In the genomic region with DNA sequence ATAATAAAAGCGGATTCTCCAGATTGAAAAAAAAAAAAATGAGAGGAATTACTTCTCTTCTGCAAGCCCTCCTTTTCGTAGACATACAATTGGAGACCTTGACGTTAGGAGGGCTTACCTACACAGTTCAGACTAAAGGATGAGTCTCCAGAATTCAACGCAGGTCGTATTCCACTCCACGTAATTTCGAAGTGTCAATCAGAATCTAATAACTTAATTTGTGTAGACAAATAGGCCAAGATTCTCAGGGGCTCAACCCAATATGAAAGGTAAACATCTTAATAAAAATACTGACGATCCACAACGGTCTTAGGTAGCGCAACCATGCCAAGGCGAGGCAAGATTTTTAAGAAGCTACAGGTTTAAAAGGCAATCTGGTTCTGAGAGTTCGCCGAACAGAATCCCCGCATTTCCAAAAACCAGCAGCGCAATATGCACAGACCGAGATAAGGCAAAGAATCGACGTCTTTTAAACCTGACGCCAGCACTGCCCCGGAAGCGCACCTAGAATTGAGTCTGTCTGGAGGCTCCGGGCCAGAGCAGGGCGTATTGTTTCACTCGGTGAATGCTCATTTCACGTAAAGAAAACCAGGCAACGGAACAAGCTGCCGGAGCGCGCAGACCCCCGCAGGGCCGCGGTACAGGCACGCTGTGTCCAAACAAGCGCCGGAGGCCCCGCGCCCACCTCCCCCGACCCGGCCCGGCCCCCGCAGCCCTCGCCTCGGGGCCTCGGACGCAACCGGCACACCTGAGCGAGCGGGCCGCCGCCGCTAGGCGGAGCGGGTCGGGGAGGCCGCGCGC, we compare ENCODE assay signal across 1 cellular context.
A peak's percentile ranks its signal among the peaks of the same experiment; 100 is the strongest.
TF ChIP-seq lines count a peak whose summit lies in the region.

No MANE protein-coding gene starts in this region.

TF ChIP-seq in HepG2, 621 proteins besides CTCF, POLR2A, EP300 and RAD21 (continued from another document and continues in another):
- TF ChIP-seq, protein P1, sequence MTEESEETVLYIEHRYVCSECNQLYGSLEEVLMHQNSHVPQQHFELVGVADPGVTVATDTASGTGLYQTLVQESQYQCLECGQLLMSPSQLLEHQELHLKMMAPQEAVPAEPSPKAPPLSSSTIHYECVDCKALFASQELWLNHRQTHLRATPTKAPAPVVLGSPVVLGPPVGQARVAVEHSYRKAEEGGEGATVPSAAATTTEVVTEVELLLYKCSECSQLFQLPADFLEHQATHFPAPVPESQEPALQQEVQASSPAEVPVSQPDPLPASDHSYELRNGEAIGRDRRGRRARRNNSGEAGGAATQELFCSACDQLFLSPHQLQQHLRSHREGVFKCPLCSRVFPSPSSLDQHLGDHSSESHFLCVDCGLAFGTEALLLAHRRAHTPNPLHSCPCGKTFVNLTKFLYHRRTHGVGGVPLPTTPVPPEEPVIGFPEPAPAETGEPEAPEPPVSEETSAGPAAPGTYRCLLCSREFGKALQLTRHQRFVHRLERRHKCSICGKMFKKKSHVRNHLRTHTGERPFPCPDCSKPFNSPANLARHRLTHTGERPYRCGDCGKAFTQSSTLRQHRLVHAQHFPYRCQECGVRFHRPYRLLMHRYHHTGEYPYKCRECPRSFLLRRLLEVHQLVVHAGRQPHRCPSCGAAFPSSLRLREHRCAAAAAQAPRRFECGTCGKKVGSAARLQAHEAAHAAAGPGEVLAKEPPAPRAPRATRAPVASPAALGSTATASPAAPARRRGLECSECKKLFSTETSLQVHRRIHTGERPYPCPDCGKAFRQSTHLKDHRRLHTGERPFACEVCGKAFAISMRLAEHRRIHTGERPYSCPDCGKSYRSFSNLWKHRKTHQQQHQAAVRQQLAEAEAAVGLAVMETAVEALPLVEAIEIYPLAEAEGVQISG (CRISPR knock-in tag; IDR thresholded peaks at IDR 0.05), result no peak
- TF ChIP-seq ZNF549 (CRISPR knock-in tag; IDR thresholded peaks at IDR 0.05) (0 out of 2 replicates have a peak, but pooled peaks have one; percentile 68), GTF3A (CRISPR knock-in tag; conservative IDR thresholded peaks at IDR 0.05) (no peak), RBAK (CRISPR knock-in tag; IDR thresholded peaks at IDR 0.05) (no peak), SIX4 (CRISPR knock-in tag; IDR thresholded peaks at IDR 0.05) (no peak), MIER3 (CRISPR knock-in tag; IDR thresholded peaks at IDR 0.05; ENCODE audit: borderline replicate concordance) (no peak), ZNF230 (CRISPR knock-in tag; IDR thresholded peaks at IDR 0.05) (no peak), HOXD1 (CRISPR knock-in tag; IDR thresholded peaks at IDR 0.05) (no peak), ARID2 (CRISPR knock-in tag; IDR thresholded peaks at IDR 0.05; ENCODE audit: borderline replicate concordance) (no peak), ZNF724P (CRISPR knock-in tag; IDR thresholded peaks at IDR 0.05; ENCODE audit: borderline replicate concordance) (no peak), ZMYM4 (CRISPR knock-in tag; IDR thresholded peaks at IDR 0.05) (no peak), FOXP1 (IDR thresholded peaks at IDR 0.05) (no peak), FOXP1 (CRISPR knock-in tag; IDR thresholded peaks at IDR 0.05) (no peak), CENPX (CRISPR knock-in tag; IDR thresholded peaks at IDR 0.05) (no peak), ZNF629 (CRISPR knock-in tag; conservative IDR thresholded peaks at IDR 0.05) (0 out of 2 replicates have a peak, but pooled peaks have one; percentile 17), TCF7L2 (IDR thresholded peaks at IDR 0.05; ENCODE audit: low read depth, low read length) (no peak), KDM6A (CRISPR knock-in tag; IDR thresholded peaks at IDR 0.05; ENCODE audit: low read depth) (no peak), ZNF430 (CRISPR knock-in tag; IDR thresholded peaks at IDR 0.05) (no peak), HOXA3 (CRISPR knock-in tag; IDR thresholded peaks at IDR 0.05) (no peak), JUN (CRISPR knock-in tag; IDR thresholded peaks at IDR 0.05) (no peak), ZNF17 (CRISPR knock-in tag; IDR thresholded peaks at IDR 0.05) (no peak), DPF2 (CRISPR knock-in tag; IDR thresholded peaks at IDR 0.05; ENCODE audit: borderline replicate concordance, low read depth) (no peak), ELF1 (CRISPR knock-in tag; IDR thresholded peaks at IDR 0.05) (peak; percentile 43; the same call in 1 of the 2 replicates), ISX (CRISPR knock-in tag; conservative IDR thresholded peaks at IDR 0.05) (peak; percentile 87; the same call in 1 of the 2 replicates), NR2C2 (CRISPR knock-in tag; IDR thresholded peaks at IDR 0.05; ENCODE audit: borderline replicate concordance) (no peak; the same call in 1 of the 2 replicates), ZNF552 (CRISPR knock-in tag; IDR thresholded peaks at IDR 0.05; ENCODE audit: borderline replicate concordance) (no peak; the same call in 1 of the 2 replicates), ZFP82 (CRISPR knock-in tag; IDR thresholded peaks at IDR 0.05; ENCODE audit: borderline replicate concordance) (no peak), ZNF232 (CRISPR knock-in tag; IDR thresholded peaks at IDR 0.05; ENCODE audit: borderline replicate concordance) (peak; percentile 79; the same call in 1 of the 2 replicates), ZNF333 (CRISPR knock-in tag; IDR thresholded peaks at IDR 0.05; ENCODE audit: borderline replicate concordance) (no peak), ZNF24 (IDR thresholded peaks at IDR 0.05) (no peak), PCBP2 (optimal IDR thresholded peaks at IDR 0.05; ENCODE audit: low read depth, low read length, poor library complexity, severe bottlenecking) (no peak), ZFP36L2 (CRISPR knock-in tag; IDR thresholded peaks at IDR 0.05) (no peak)
- TF ChIP-seq, protein P2, sequence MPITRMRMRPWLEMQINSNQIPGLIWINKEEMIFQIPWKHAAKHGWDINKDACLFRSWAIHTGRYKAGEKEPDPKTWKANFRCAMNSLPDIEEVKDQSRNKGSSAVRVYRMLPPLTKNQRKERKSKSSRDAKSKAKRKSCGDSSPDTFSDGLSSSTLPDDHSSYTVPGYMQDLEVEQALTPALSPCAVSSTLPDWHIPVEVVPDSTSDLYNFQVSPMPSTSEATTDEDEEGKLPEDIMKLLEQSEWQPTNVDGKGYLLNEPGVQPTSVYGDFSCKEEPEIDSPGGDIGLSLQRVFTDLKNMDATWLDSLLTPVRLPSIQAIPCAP (CRISPR knock-in tag; IDR thresholded peaks at IDR 0.05; ENCODE audit: low read depth), result no peak
- TF ChIP-seq, protein P3, sequence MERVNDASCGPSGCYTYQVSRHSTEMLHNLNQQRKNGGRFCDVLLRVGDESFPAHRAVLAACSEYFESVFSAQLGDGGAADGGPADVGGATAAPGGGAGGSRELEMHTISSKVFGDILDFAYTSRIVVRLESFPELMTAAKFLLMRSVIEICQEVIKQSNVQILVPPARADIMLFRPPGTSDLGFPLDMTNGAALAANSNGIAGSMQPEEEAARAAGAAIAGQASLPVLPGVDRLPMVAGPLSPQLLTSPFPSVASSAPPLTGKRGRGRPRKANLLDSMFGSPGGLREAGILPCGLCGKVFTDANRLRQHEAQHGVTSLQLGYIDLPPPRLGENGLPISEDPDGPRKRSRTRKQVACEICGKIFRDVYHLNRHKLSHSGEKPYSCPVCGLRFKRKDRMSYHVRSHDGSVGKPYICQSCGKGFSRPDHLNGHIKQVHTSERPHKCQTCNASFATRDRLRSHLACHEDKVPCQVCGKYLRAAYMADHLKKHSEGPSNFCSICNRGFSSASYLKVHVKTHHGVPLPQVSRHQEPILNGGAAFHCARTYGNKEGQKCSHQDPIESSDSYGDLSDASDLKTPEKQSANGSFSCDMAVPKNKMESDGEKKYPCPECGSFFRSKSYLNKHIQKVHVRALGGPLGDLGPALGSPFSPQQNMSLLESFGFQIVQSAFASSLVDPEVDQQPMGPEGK (CRISPR knock-in tag; IDR thresholded peaks at IDR 0.05), result no peak
- TF ChIP-seq, protein P4, sequence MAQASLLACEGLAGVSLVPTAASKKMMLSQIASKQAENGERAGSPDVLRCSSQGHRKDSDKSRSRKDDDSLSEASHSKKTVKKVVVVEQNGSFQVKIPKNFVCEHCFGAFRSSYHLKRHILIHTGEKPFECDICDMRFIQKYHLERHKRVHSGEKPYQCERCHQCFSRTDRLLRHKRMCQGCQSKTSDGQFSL (CRISPR knock-in tag; IDR thresholded peaks at IDR 0.05), result peak; percentile 22; the same call in 1 of the 2 replicates
- TF ChIP-seq, protein P5, sequence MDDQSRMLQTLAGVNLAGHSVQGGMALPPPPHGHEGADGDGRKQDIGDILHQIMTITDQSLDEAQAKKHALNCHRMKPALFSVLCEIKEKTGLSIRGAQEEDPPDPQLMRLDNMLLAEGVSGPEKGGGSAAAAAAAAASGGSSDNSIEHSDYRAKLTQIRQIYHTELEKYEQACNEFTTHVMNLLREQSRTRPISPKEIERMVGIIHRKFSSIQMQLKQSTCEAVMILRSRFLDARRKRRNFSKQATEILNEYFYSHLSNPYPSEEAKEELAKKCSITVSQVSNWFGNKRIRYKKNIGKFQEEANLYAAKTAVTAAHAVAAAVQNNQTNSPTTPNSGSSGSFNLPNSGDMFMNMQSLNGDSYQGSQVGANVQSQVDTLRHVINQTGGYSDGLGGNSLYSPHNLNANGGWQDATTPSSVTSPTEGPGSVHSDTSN (CRISPR knock-in tag; IDR thresholded peaks at IDR 0.05; ENCODE audit: borderline replicate concordance), result peak; percentile 83; the same call in 1 of the 2 replicates
- TF ChIP-seq, protein P6, sequence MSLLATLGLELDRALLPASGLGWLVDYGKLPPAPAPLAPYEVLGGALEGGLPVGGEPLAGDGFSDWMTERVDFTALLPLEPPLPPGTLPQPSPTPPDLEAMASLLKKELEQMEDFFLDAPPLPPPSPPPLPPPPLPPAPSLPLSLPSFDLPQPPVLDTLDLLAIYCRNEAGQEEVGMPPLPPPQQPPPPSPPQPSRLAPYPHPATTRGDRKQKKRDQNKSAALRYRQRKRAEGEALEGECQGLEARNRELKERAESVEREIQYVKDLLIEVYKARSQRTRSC (CRISPR knock-in tag; IDR thresholded peaks at IDR 0.05; ENCODE audit: low read depth), result no peak
- TF ChIP-seq, protein P7, sequence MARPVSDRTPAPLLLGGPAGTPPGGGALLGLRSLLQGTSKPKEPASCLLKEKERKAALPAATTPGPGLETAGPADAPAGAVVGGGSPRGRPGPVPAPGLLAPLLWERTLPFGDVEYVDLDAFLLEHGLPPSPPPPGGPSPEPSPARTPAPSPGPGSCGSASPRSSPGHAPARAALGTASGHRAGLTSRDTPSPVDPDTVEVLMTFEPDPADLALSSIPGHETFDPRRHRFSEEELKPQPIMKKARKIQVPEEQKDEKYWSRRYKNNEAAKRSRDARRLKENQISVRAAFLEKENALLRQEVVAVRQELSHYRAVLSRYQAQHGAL (CRISPR knock-in tag; IDR thresholded peaks at IDR 0.05; ENCODE audit: not compliant biosample characterization), result peak; percentile 72
- TF ChIP-seq, protein P8, sequence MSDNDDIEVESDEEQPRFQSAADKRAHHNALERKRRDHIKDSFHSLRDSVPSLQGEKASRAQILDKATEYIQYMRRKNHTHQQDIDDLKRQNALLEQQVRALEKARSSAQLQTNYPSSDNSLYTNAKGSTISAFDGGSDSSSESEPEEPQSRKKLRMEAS (IDR thresholded peaks at IDR 0.05), result no peak
- TF ChIP-seq, protein P9, sequence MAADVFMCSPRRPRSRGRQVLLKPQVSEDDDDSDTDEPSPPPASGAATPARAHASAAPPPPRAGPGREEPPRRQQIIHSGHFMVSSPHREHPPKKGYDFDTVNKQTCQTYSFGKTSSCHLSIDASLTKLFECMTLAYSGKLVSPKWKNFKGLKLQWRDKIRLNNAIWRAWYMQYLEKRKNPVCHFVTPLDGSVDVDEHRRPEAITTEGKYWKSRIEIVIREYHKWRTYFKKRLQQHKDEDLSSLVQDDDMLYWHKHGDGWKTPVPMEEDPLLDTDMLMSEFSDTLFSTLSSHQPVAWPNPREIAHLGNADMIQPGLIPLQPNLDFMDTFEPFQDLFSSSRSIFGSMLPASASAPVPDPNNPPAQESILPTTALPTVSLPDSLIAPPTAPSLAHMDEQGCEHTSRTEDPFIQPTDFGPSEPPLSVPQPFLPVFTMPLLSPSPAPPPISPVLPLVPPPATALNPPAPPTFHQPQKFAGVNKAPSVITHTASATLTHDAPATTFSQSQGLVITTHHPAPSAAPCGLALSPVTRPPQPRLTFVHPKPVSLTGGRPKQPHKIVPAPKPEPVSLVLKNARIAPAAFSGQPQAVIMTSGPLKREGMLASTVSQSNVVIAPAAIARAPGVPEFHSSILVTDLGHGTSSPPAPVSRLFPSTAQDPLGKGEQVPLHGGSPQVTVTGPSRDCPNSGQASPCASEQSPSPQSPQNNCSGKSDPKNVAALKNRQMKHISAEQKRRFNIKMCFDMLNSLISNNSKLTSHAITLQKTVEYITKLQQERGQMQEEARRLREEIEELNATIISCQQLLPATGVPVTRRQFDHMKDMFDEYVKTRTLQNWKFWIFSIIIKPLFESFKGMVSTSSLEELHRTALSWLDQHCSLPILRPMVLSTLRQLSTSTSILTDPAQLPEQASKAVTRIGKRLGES (CRISPR knock-in tag; IDR thresholded peaks at IDR 0.05; ENCODE audit: borderline replicate concordance), result peak; percentile 86; the same call in 1 of the 2 replicates
- TF ChIP-seq, protein P10, sequence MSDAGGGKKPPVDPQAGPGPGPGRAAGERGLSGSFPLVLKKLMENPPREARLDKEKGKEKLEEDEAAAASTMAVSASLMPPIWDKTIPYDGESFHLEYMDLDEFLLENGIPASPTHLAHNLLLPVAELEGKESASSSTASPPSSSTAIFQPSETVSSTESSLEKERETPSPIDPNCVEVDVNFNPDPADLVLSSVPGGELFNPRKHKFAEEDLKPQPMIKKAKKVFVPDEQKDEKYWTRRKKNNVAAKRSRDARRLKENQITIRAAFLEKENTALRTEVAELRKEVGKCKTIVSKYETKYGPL (CRISPR knock-in tag; IDR thresholded peaks at IDR 0.05), result peak; percentile 80; the same call in 1 of the 2 replicates
- TF ChIP-seq, protein P11, sequence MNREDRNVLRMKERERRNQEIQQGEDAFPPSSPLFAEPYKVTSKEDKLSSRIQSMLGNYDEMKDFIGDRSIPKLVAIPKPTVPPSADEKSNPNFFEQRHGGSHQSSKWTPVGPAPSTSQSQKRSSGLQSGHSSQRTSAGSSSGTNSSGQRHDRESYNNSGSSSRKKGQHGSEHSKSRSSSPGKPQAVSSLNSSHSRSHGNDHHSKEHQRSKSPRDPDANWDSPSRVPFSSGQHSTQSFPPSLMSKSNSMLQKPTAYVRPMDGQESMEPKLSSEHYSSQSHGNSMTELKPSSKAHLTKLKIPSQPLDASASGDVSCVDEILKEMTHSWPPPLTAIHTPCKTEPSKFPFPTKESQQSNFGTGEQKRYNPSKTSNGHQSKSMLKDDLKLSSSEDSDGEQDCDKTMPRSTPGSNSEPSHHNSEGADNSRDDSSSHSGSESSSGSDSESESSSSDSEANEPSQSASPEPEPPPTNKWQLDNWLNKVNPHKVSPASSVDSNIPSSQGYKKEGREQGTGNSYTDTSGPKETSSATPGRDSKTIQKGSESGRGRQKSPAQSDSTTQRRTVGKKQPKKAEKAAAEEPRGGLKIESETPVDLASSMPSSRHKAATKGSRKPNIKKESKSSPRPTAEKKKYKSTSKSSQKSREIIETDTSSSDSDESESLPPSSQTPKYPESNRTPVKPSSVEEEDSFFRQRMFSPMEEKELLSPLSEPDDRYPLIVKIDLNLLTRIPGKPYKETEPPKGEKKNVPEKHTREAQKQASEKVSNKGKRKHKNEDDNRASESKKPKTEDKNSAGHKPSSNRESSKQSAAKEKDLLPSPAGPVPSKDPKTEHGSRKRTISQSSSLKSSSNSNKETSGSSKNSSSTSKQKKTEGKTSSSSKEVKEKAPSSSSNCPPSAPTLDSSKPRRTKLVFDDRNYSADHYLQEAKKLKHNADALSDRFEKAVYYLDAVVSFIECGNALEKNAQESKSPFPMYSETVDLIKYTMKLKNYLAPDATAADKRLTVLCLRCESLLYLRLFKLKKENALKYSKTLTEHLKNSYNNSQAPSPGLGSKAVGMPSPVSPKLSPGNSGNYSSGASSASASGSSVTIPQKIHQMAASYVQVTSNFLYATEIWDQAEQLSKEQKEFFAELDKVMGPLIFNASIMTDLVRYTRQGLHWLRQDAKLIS (CRISPR knock-in tag; IDR thresholded peaks at IDR 0.05), result no peak
